8 cellular contexts compared by ENCODE assay signal in genomic region chr3:33883538-33884203, GRCh38.
DNase-seq lines count a peak whose midpoint lies in the region; ATAC-seq, FAIRE-seq and TF ChIP-seq lines count a peak whose summit lies in the region.

No MANE protein-coding gene starts in this region.

- H3K4me1 ChIP-seq in body of pancreas (peaks cover 6% of the 10 kb centered on the region), keratinocyte (ENCODE audit: control insufficient read depth, extremely low read depth, insufficient read depth, low read length) (peaks cover 8% of the 10 kb centered on the region)

- TF ChIP-seq POLR2A in body of pancreas (IDR thresholded peaks at IDR 0.05), result no peak

- no peak overlapping the region for H3K9ac ChIP-seq in keratinocyte (ENCODE audit: control insufficient read depth, extremely low read depth, insufficient read depth, low read length)

- DNase-seq in COLO829 (ENCODE audit: low spot score), result peak; percentile 61
- peak; percentile 40 for DNase-seq in NCI-H2227 treated with DMSO at 0.1 percent for 48 hours (lab: John Stamatoyannopoulos, UW)
- peak in 1 of 4 donors; percentile 36 for DNase-seq in body of pancreas
- DNase-seq in keratinocyte (ENCODE audit: low read depth, low spot score), result no peak
- DNase-seq in superior temporal gyrus (ENCODE audit: extremely low spot score), result peak; percentile 93

- no peak overlapping the region for H2AFZ ChIP-seq in keratinocyte (ENCODE audit: control insufficient read depth, low read length)

- dilution Hi-C loops in keratinocyte (cut with MboI; ENCODE audit: extremely low pct_ligation_motif_present, low sequenced_read_pairs), result no loop called here

- H3K27me3 ChIP-seq in body of pancreas (no peaks in the 10 kb centered on the region), keratinocyte (ENCODE audit: control insufficient read depth, extremely low read depth, insufficient read depth, low read length) (no peaks in the 10 kb centered on the region)

- no peak overlapping the region for H3K4me2 ChIP-seq in keratinocyte (ENCODE audit: control insufficient read depth, extremely low read depth, insufficient read depth, low read depth, low read length)

- TF ChIP-seq CTCF in body of pancreas (IDR thresholded peaks at IDR 0.05) (peak; percentile 54 to 88 (median 74)), keratinocyte (optimal IDR thresholded peaks at IDR 0.05 in 1 of 3, IDR thresholded peaks at IDR 0.05 in 1 of 3, conservative IDR thresholded peaks at IDR 0.05 in 1 of 3; ENCODE audit: extremely low read depth in 1 of 3, insufficient read depth in 2 of 3, low read length in 3 of 3) (peak in 2 of 3 experiments; percentile 56 to 69)

- no peak overlapping the region for H3K4me3 ChIP-seq in body of pancreas
- no peak overlapping the region for H3K4me3 ChIP-seq in keratinocyte (ENCODE audit: control insufficient read depth in 2 of 3, extremely low read depth in 1 of 3, insufficient read depth in 2 of 3, low read depth in 1 of 3, low read length in 3 of 3)

- peak; percentile 69 for FAIRE-seq in keratinocyte (lab: Jason Lieb, UNC)

- H3K9me3 ChIP-seq in body of pancreas (no peaks in the 10 kb centered on the region), keratinocyte (ENCODE audit: control insufficient read depth, low read depth, low read length) (no peaks in the 10 kb centered on the region)

- no peaks in the 10 kb centered on the region for H4K20me1 ChIP-seq in keratinocyte (ENCODE audit: control insufficient read depth, extremely low read depth, insufficient read depth, low read length)

- no peaks in the 10 kb centered on the region for H3K9me1 ChIP-seq in keratinocyte (ENCODE audit: control insufficient read depth, extremely low read depth, insufficient read depth, low read length)

- intact Hi-C loops in body of pancreas (cut with DNase I), result loop anchor here (10.0 kb wide), 1 partner anchor 801 kb away; no protein-coding TSS in a partner anchor

- H3K36me3 ChIP-seq in body of pancreas (replicated peaks in 1 of 2; ENCODE audit: insufficient read depth in 1 of 2, low read depth in 2 of 2) (no peaks in the 10 kb centered on the region), keratinocyte (ENCODE audit: control insufficient read depth in 2 of 2, extremely low read depth in 1 of 2, insufficient read depth in 2 of 2, low read length in 2 of 2) (no peaks in the 10 kb centered on the region)

- H3K79me2 ChIP-seq in keratinocyte (ENCODE audit: control insufficient read depth, insufficient read depth, low read length), result no peaks in the 10 kb centered on the region

- 2 to 9% methylated on average over 9 of the region's 9 CpGs for WGBS in body of pancreas, 2 donors

- ATAC-seq in GM21381 (IDR thresholded peaks at IDR 0.05; ENCODE audit: unreplicated experiment) (peak; percentile 47), body of pancreas (no peak), GM21447 (IDR thresholded peaks at IDR 0.05; ENCODE audit: unreplicated experiment) (no peak), HG03469 (IDR thresholded peaks at IDR 0.05; ENCODE audit: unreplicated experiment) (no peak)

- H3K27ac ChIP-seq in body of pancreas (no peak overlapping the region), keratinocyte (ENCODE audit: control insufficient read depth, insufficient read depth, low read length) (no peak overlapping the region)
